ENCODE assay signal across 16 cellular contexts in genomic region chr15:70400766-70401541, GRCh38.
DNase-seq lines count a peak whose midpoint lies in the region; ATAC-seq and TF ChIP-seq lines count a peak whose summit lies in the region.
"Had no signal": no experiment of that assay in that cellular context is flagged by ENCODE, and none has a peak within 500 bp of the region (broad histone marks: within the 10 kb centered on the region; RNA-seq: fewer than 3 reads in every experiment).

No MANE protein-coding gene starts in this region.

- 89 to 98% methylated on average over 4 of the region's 4 CpGs for WGBS in sigmoid colon, 2 donors

- TF ChIP-seq CTCF in fibroblast of mammary gland (conservative IDR thresholded peaks at IDR 0.05; ENCODE audit: control insufficient read depth, insufficient read depth, low read depth, low read length) = no peak
- TF ChIP-seq CTCF in gastrocnemius medialis (IDR thresholded peaks at IDR 0.05 in 4 of 5, conservative IDR thresholded peaks at IDR 0.05 in 1 of 5) = no peak
- TF ChIP-seq CTCF in lower lobe of right lung (IDR thresholded peaks at IDR 0.05) = no peak
- TF ChIP-seq CTCF in sigmoid colon (IDR thresholded peaks at IDR 0.05) = no peak

- H3K4me3 ChIP-seq in fibroblast of mammary gland (ENCODE audit: control insufficient read depth, low read depth, low read length) = no peak overlapping the region
- H3K4me3 ChIP-seq in gastrocnemius medialis = no peak overlapping the region
- no peak overlapping the region for H3K4me3 ChIP-seq in lower lobe of right lung
- H3K4me3 ChIP-seq in sigmoid colon = no peak overlapping the region

- H3K27me3 ChIP-seq in gastrocnemius medialis (no peaks in the 10 kb centered on the region), lower lobe of right lung (ENCODE audit: low read depth) (no peaks in the 10 kb centered on the region), sigmoid colon (no peaks in the 10 kb centered on the region)

- H3K9me3 ChIP-seq in gastrocnemius medialis (no peaks in the 10 kb centered on the region), lower lobe of right lung (no peaks in the 10 kb centered on the region), sigmoid colon (no peaks in the 10 kb centered on the region)

- H3K36me3 ChIP-seq in gastrocnemius medialis = no peaks in the 10 kb centered on the region
- no peaks in the 10 kb centered on the region for H3K36me3 ChIP-seq in lower lobe of right lung
- H3K36me3 ChIP-seq in sigmoid colon = no peaks in the 10 kb centered on the region

- DNase-seq in left ventricle myocardium superior (no peak), left cardiac atrium (no peak), fibroblast of mammary gland (ENCODE audit: low read depth) (peak; percentile 60), gastrocnemius medialis (peak; percentile 26 to 42), SW480 (ENCODE audit: low spot score) (no peak), lower lobe of right lung (no peak), sigmoid colon (no peak)
- DNase-seq: DMS 273 treated with DMSO at 0.1 percent for 48 hours; GDM1; IMR-90; Kasumi-1; NCI-H187 treated with DMSO at 0.1 percent for 48 hours; NK-92 treated with Interleukin-12 subunit alpha and Interleukin-12 subunit beta, amount 100 ng/mL, for 24 hours; OCI-M1 had no signal

- H3K27ac ChIP-seq in gastrocnemius medialis (peak overlapping the region in 3 of 4 donors; percentile 15 to 59 (median 51)), lower lobe of right lung (no peak overlapping the region), sigmoid colon (peak overlapping the region in 1 of 4 donors; percentile 6)
- H3K27ac ChIP-seq: C4-2B had no signal

- peak; percentile 73 for ATAC-seq in left ventricle myocardium superior
- ATAC-seq in left cardiac atrium = no peak
- ATAC-seq in gastrocnemius medialis = peak; percentile 50 to 60
- ATAC-seq in lower lobe of right lung = no peak
- no peak for ATAC-seq in HG02588 (IDR thresholded peaks at IDR 0.05; ENCODE audit: unreplicated experiment)

- no peak for TF ChIP-seq POLR2A in gastrocnemius medialis (IDR thresholded peaks at IDR 0.05)
- no peak for TF ChIP-seq POLR2A in sigmoid colon (IDR thresholded peaks at IDR 0.05)

- H3K4me1 ChIP-seq in gastrocnemius medialis = peaks cover 0 to 4% of the 10 kb centered on the region in 2 donors
- no peaks in the 10 kb centered on the region for H3K4me1 ChIP-seq in lower lobe of right lung
- no peaks in the 10 kb centered on the region for H3K4me1 ChIP-seq in sigmoid colon

- intact Hi-C loops in left ventricle myocardium superior (cut with micrococcal nuclease) (no loop called here), left cardiac atrium (cut with DNase I) (no loop called here), gastrocnemius medialis (cut with DNase I; ENCODE audit: low total_unique reads) (no loop called here), lower lobe of right lung (cut with DNase I) (no loop called here), sigmoid colon (cut with DNase I) (no loop called here)

- in situ Hi-C loops in gastrocnemius medialis (cut with MboI; ENCODE audit: low sequenced_read_pairs in 4 of 4) = no loop called here

- no peak for TF ChIP-seq EP300 in sigmoid colon (IDR thresholded peaks at IDR 0.05)

Comparison
In these comparisons a context has a peak if more than half of its experiments do, and no peak if none do; other contexts are left out.
1. ATAC-seq: peak in left ventricle myocardium superior (single experiment) and gastrocnemius medialis (2 of 2); none in left cardiac atrium (0 of 2), lower lobe of right lung (0 of 2) and HG02588 (single experiment).
2. DNase-seq: peak in fibroblast of mammary gland (single experiment) and gastrocnemius medialis (2 of 2); none in left ventricle myocardium superior (single experiment), left cardiac atrium (single experiment), SW480 (single experiment), lower lobe of right lung (single experiment) and sigmoid colon (single experiment).